23 cellular contexts compared by ENCODE assay signal in genomic region chr2:48127612-48128191, GRCh38.
DNase-seq lines count a peak whose midpoint lies in the region; ATAC-seq lines count a peak whose summit lies in the region.
"Had no signal": no experiment of that assay in that cellular context is flagged by ENCODE, and none has a peak within 500 bp of the region (broad histone marks: within the 10 kb centered on the region; RNA-seq: fewer than 3 reads in every experiment).

No MANE protein-coding gene starts in this region.

- POLR2A ChIA-PET in activated CD4-positive, alpha-beta T cell treated with anti-CD3 and anti-CD28 coated beads for 36 hours (lab: Charles Lee), result no interaction called here

- no peak overlapping the region for H3K4me3 Mint-ChIP-seq in activated CD4-positive, alpha-beta T cell treated with anti-CD3 and anti-CD28 coated beads for 36 hours
- H3K4me3 Mint-ChIP-seq in activated T-helper 17 cell treated with anti-CD3 and anti-CD28 coated beads, Interleukin-2, amount 50 U/mL, for 72 hours, result no peak overlapping the region
- H3K4me3 Mint-ChIP-seq: CD14-positive monocyte; CD8-positive, alpha-beta memory T cell had no signal

- H3K27me3 Mint-ChIP-seq in activated CD4-positive, alpha-beta T cell treated with anti-CD3 and anti-CD28 coated beads for 36 hours, result no peaks in the 10 kb centered on the region
- H3K27me3 Mint-ChIP-seq in activated T-helper 17 cell treated with anti-CD3 and anti-CD28 coated beads, Interleukin-2, amount 50 U/mL, for 72 hours, result no peaks in the 10 kb centered on the region

- H3K27ac Mint-ChIP-seq in activated CD4-positive, alpha-beta T cell treated with anti-CD3 and anti-CD28 coated beads for 36 hours, result no peak overlapping the region
- H3K27ac Mint-ChIP-seq in activated T-helper 17 cell treated with anti-CD3 and anti-CD28 coated beads, Interleukin-2, amount 50 U/mL, for 72 hours, result no peak overlapping the region
- H3K27ac Mint-ChIP-seq: CD14-positive monocyte; CD8-positive, alpha-beta memory T cell had no signal

- intact Hi-C loops in activated CD4-positive, alpha-beta T cell treated with anti-CD3 and anti-CD28 coated beads for 36 hours (cut with DNase I, micrococcal nuclease), result no loop called here

- H3K4me1 Mint-ChIP-seq in activated CD4-positive, alpha-beta T cell treated with anti-CD3 and anti-CD28 coated beads for 36 hours, result peaks cover 2% of the 10 kb centered on the region
- H3K4me1 Mint-ChIP-seq in activated T-helper 17 cell treated with anti-CD3 and anti-CD28 coated beads, Interleukin-2, amount 50 U/mL, for 72 hours, result no peaks in the 10 kb centered on the region

- H3K9me3 Mint-ChIP-seq in activated CD4-positive, alpha-beta T cell treated with anti-CD3 and anti-CD28 coated beads for 36 hours (ENCODE audit: low read depth), result no peaks in the 10 kb centered on the region
- no peaks in the 10 kb centered on the region for H3K9me3 Mint-ChIP-seq in activated T-helper 17 cell treated with anti-CD3 and anti-CD28 coated beads, Interleukin-2, amount 50 U/mL, for 72 hours

- H3K36me3 Mint-ChIP-seq in activated CD4-positive, alpha-beta T cell treated with anti-CD3 and anti-CD28 coated beads for 36 hours (ENCODE audit: low read depth), result no peaks in the 10 kb centered on the region
- no peaks in the 10 kb centered on the region for H3K36me3 Mint-ChIP-seq in activated T-helper 17 cell treated with anti-CD3 and anti-CD28 coated beads, Interleukin-2, amount 50 U/mL, for 72 hours (ENCODE audit: low read depth)

- peak; percentile 51 for ATAC-seq in activated CD4-positive, alpha-beta T cell treated with anti-CD3 and anti-CD28 coated beads for 36 hours
- ATAC-seq in esophagus mucosa (peak; percentile 37), HG03521 (IDR thresholded peaks at IDR 0.05; ENCODE audit: unreplicated experiment) (no peak)
- ATAC-seq in activated T-helper 17 cell treated with anti-CD3 and anti-CD28 coated beads, Interleukin-2, amount 50 U/mL, for 72 hours (replicated peaks), result no peak
- ATAC-seq: HCT116 had no signal

- no peak for DNase-seq in activated CD4-positive, alpha-beta T cell treated with anti-CD3 and anti-CD28 coated beads for 36 hours
- no peak for DNase-seq in activated CD4-positive, alpha-beta T cell treated with anti-CD3 and anti-CD28 coated beads, Interleukin-2, amount 50 U/mL, for 1 hour
- DNase-seq in ELR (ENCODE audit: low read depth), result peak; percentile 15
- DNase-seq in amniotic epithelial cell (ENCODE audit: low read depth), result peak; percentile 41
- DNase-seq in mesenteric fat pad (ENCODE audit: low spot score), result no peak
- DNase-seq: 8988T; ACHN; BE2C; CD8-positive, alpha-beta memory T cell; DMS 273 treated with DMSO at 0.1 percent for 48 hours; DMS79; EL; GF-D8; KG1; MM.1S; NCI-H2029; NCI-H526 treated with DMSO at 0.1 percent for 48 hours; SK-N-SH had no signal

- CTCF ChIA-PET in activated CD4-positive, alpha-beta T cell treated with anti-CD3 and anti-CD28 coated beads for 36 hours (lab: Charles Lee), result no interaction called here

Comparison
In these comparisons a context has a peak if more than half of its experiments do, and no peak if none do; other contexts are left out.
1. ATAC-seq: peak in activated CD4-positive, alpha-beta T cell treated with anti-CD3 and anti-CD28 coated beads for 36 hours (single experiment) and esophagus mucosa (single experiment); none in activated T-helper 17 cell treated with anti-CD3 and anti-CD28 coated beads, Interleukin-2, amount 50 U/mL, for 72 hours (single experiment) and HG03521 (single experiment).
2. DNase-seq: peak in ELR (single experiment) and amniotic epithelial cell (single experiment); none in activated CD4-positive, alpha-beta T cell treated with anti-CD3 and anti-CD28 coated beads for 36 hours (single experiment), activated CD4-positive, alpha-beta T cell treated with anti-CD3 and anti-CD28 coated beads, Interleukin-2, amount 50 U/mL, for 1 hour (single experiment) and mesenteric fat pad (single experiment).